In the genomic region with DNA sequence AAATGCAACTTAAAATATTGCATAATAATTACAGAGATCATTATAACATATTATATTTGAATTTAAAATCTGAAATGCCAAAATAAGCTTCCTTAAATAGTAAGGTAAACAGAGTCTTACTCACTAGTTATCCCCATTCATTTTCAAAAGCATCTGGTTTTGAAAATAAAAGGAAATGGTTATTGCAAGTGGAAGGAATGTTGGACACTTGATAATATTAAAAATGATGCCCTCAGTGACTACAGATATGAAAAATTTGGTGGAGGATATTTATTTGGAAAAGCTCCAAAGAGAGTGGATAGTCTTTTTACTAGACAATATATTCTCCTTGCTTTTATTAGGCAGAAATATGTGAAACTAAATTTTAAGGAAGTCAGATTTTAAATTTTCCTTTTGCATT, we compare ENCODE assay signal across 39 cellular contexts. TPM values are rescaled to one million over a fixed set of nuclear protein-coding genes. Genes with fewer than 3 reads are reported as not detected.
"Had no signal": no experiment of that assay in that cellular context is flagged by ENCODE, and none has a peak within 500 bp of the region (broad histone marks: within the 10 kb centered on the region; RNA-seq: fewer than 3 reads in every experiment).

No MANE protein-coding gene starts in this region.

- H3K4me1 ChIP-seq: ascending aorta had no signal

- H3K9me3 ChIP-seq: ascending aorta had no signal

- H3K27ac Mint-ChIP-seq: activated CD4-positive, alpha-beta memory T cell treated with anti-CD3 and anti-CD28 coated beads, Interleukin-2, amount 10 ng/mL, durations not matched to agents 7 days and 5 days; activated CD4-positive, alpha-beta T cell treated with anti-CD3 and anti-CD28 coated beads for 36 hours; activated CD4-positive, alpha-beta T cell treated with anti-CD3 and anti-CD28 coated beads, Interleukin-2, amount 10 ng/mL, durations not matched to agents 7 days and 5 days; activated CD8-positive, alpha-beta memory T cell treated with anti-CD3 and anti-CD28 coated beads, Interleukin-2, amount 10 ng/mL, durations not matched to agents 7 days and 5 days; activated CD8-positive, alpha-beta T cell treated with anti-CD3 and anti-CD28 coated beads, Interleukin-2, amount 10 ng/mL, durations not matched to agents 7 days and 5 days; activated naive CD4-positive, alpha-beta T cell treated with anti-CD3 and anti-CD28 coated beads, Interleukin-2, amount 10 ng/mL, durations not matched to agents 7 days and 5 days; activated naive CD4-positive, alpha-beta T cell treated with anti-CD3 and anti-CD28 coated beads, Interleukin-2, amount 50 U/mL, for 24 hours; activated naive CD8-positive, alpha-beta T cell; activated naive CD8-positive, alpha-beta T cell treated with anti-CD3 and anti-CD28 coated beads, Interleukin-2, amount 10 ng/mL, durations not matched to agents 7 days and 5 days; activated naive CD8-positive, alpha-beta T cell treated with anti-CD3 and anti-CD28 coated beads, Interleukin-2, amount 50 U/mL, for 24 hours; activated T-cell treated with anti-CD3 and anti-CD28 coated beads, Interleukin-2, amount 50 U/mL, for 24 hours; activated T-helper 2 cell treated with anti-CD3 and anti-CD28 coated beads, Interferon-gamma antibody, Interleukin-2, Interleukin-4, amounts not matched to agents 10 μg/mL and 5 μg/mL and 100 μg/mL, durations not matched to agents 14 hours and 24 hours and 36 hours; brain; T-helper 1 cell treated with Interleukin-12 subunit alpha and Interleukin-12 subunit beta and Interleukin-4 antibody, amounts not matched to agents 30 μg/mL and 1 μg/mL, for 36 hours; T-helper 2 cell treated with Interferon-gamma antibody and Interleukin-4, amounts not matched to agents 5 μg/mL and 100 μg/mL, for 36 hours had no signal

- H3K36me3 Mint-ChIP-seq: activated CD8-positive, alpha-beta memory T cell treated with anti-CD3 and anti-CD28 coated beads, Interleukin-2, amount 10 ng/mL, durations not matched to agents 7 days and 5 days; activated naive CD4-positive, alpha-beta T cell treated with anti-CD3 and anti-CD28 coated beads, Interleukin-2, amount 10 ng/mL, durations not matched to agents 7 days and 5 days; activated naive CD4-positive, alpha-beta T cell treated with anti-CD3 and anti-CD28 coated beads, Interleukin-2, amount 50 U/mL, for 24 hours; activated naive CD8-positive, alpha-beta T cell; activated naive CD8-positive, alpha-beta T cell treated with anti-CD3 and anti-CD28 coated beads, Interleukin-2, amount 10 ng/mL, durations not matched to agents 7 days and 5 days; brain had no signal

- H3K4me3 ChIP-seq: ascending aorta, cardiac muscle cell had no signal

- H3K9me3 Mint-ChIP-seq: activated CD4-positive, alpha-beta memory T cell treated with anti-CD3 and anti-CD28 coated beads, Interleukin-2, amount 10 ng/mL, durations not matched to agents 7 days and 5 days; activated CD4-positive, alpha-beta T cell treated with anti-CD3 and anti-CD28 coated beads, Interleukin-2, amount 10 ng/mL, durations not matched to agents 7 days and 5 days; activated naive CD4-positive, alpha-beta T cell treated with anti-CD3 and anti-CD28 coated beads, Interleukin-2, amount 10 ng/mL, durations not matched to agents 7 days and 5 days; activated naive CD8-positive, alpha-beta T cell treated with anti-CD3 and anti-CD28 coated beads, Interleukin-2, amount 10 ng/mL, durations not matched to agents 7 days and 5 days; activated naive CD8-positive, alpha-beta T cell treated with anti-CD3 and anti-CD28 coated beads, Interleukin-2, amount 50 U/mL, for 24 hours; activated T-cell treated with anti-CD3 and anti-CD28 coated beads, Interleukin-2, amount 50 U/mL, for 24 hours; brain; T-helper 1 cell treated with Interleukin-12 subunit alpha and Interleukin-12 subunit beta and Interleukin-4 antibody, amounts not matched to agents 30 μg/mL and 1 μg/mL, for 36 hours; T-helper 2 cell treated with Interferon-gamma antibody and Interleukin-4, amounts not matched to agents 5 μg/mL and 100 μg/mL, for 36 hours had no signal

- FAIRE-seq: bronchial epithelial cell, TTC549 had no signal

- H3K4me3 Mint-ChIP-seq: activated CD4-positive, alpha-beta memory T cell treated with anti-CD3 and anti-CD28 coated beads, Interleukin-2, amount 10 ng/mL, durations not matched to agents 7 days and 5 days; activated CD4-positive, alpha-beta T cell treated with anti-CD3 and anti-CD28 coated beads for 36 hours; activated CD4-positive, alpha-beta T cell treated with anti-CD3 and anti-CD28 coated beads, Interleukin-2, amount 10 ng/mL, durations not matched to agents 7 days and 5 days; activated CD8-positive, alpha-beta memory T cell treated with anti-CD3 and anti-CD28 coated beads, Interleukin-2, amount 10 ng/mL, durations not matched to agents 7 days and 5 days; activated CD8-positive, alpha-beta T cell treated with anti-CD3 and anti-CD28 coated beads, Interleukin-2, amount 10 ng/mL, durations not matched to agents 7 days and 5 days; activated naive CD4-positive, alpha-beta T cell treated with anti-CD3 and anti-CD28 coated beads, Interleukin-2, amount 10 ng/mL, durations not matched to agents 7 days and 5 days; activated naive CD4-positive, alpha-beta T cell treated with anti-CD3 and anti-CD28 coated beads, Interleukin-2, amount 50 U/mL, for 24 hours; activated naive CD8-positive, alpha-beta T cell; activated naive CD8-positive, alpha-beta T cell treated with anti-CD3 and anti-CD28 coated beads, Interleukin-2, amount 10 ng/mL, durations not matched to agents 7 days and 5 days; activated naive CD8-positive, alpha-beta T cell treated with anti-CD3 and anti-CD28 coated beads, Interleukin-2, amount 50 U/mL, for 24 hours; activated T-cell treated with anti-CD3 and anti-CD28 coated beads, Interleukin-2, amount 50 U/mL, for 24 hours; brain; central memory CD8-positive, alpha-beta T cell; T-helper 1 cell treated with Interleukin-12 subunit alpha and Interleukin-12 subunit beta and Interleukin-4 antibody, amounts not matched to agents 30 μg/mL and 1 μg/mL, for 36 hours; T-helper 2 cell treated with Interferon-gamma antibody and Interleukin-4, amounts not matched to agents 5 μg/mL and 100 μg/mL, for 36 hours had no signal

- H3K27me3 Mint-ChIP-seq: activated CD4-positive, alpha-beta memory T cell treated with anti-CD3 and anti-CD28 coated beads, Interleukin-2, amount 10 ng/mL, durations not matched to agents 7 days and 5 days; activated CD4-positive, alpha-beta T cell treated with anti-CD3 and anti-CD28 coated beads for 36 hours; activated CD4-positive, alpha-beta T cell treated with anti-CD3 and anti-CD28 coated beads, Interleukin-2, amount 10 ng/mL, durations not matched to agents 7 days and 5 days; activated CD8-positive, alpha-beta memory T cell treated with anti-CD3 and anti-CD28 coated beads, Interleukin-2, amount 10 ng/mL, durations not matched to agents 7 days and 5 days; activated naive CD4-positive, alpha-beta T cell treated with anti-CD3 and anti-CD28 coated beads, Interleukin-2, amount 10 ng/mL, durations not matched to agents 7 days and 5 days; activated naive CD4-positive, alpha-beta T cell treated with anti-CD3 and anti-CD28 coated beads, Interleukin-2, amount 50 U/mL, for 24 hours; activated naive CD8-positive, alpha-beta T cell; activated naive CD8-positive, alpha-beta T cell treated with anti-CD3 and anti-CD28 coated beads, Interleukin-2, amount 10 ng/mL, durations not matched to agents 7 days and 5 days; activated naive CD8-positive, alpha-beta T cell treated with anti-CD3 and anti-CD28 coated beads, Interleukin-2, amount 50 U/mL, for 24 hours; activated T-cell treated with anti-CD3 and anti-CD28 coated beads, Interleukin-2, amount 50 U/mL, for 24 hours; brain; central memory CD8-positive, alpha-beta T cell had no signal

- ATAC-seq: activated CD4-positive, alpha-beta T cell treated with anti-CD3 and anti-CD28 coated beads for 36 hours; activated CD4-positive, CD25-positive, alpha-beta regulatory T cell treated with anti-CD3 and anti-CD28 coated beads, Interleukin-2, amount 50 U/mL, for 24 hours; activated CD8-positive, alpha-beta memory T cell treated with anti-CD3 and anti-CD28 coated beads, Interleukin-2, amount 10 ng/mL, durations not matched to agents 7 days and 5 days; activated CD8-positive, alpha-beta T cell treated with anti-CD3 and anti-CD28 coated beads, Interleukin-2, amount 10 ng/mL, durations not matched to agents 7 days and 5 days; activated naive CD8-positive, alpha-beta T cell treated with anti-CD3 and anti-CD28 coated beads, Interleukin-2, amount 50 U/mL, for 24 hours had no signal

- H3K36me3 ChIP-seq: ascending aorta, cardiac muscle cell had no signal

- H3K27ac ChIP-seq: ascending aorta, cardiac muscle cell, VCaP had no signal

- H3K4me1 Mint-ChIP-seq: activated CD4-positive, alpha-beta memory T cell treated with anti-CD3 and anti-CD28 coated beads, Interleukin-2, amount 10 ng/mL, durations not matched to agents 7 days and 5 days; activated CD4-positive, alpha-beta T cell treated with anti-CD3 and anti-CD28 coated beads for 36 hours; activated CD4-positive, alpha-beta T cell treated with anti-CD3 and anti-CD28 coated beads, Interleukin-2, amount 10 ng/mL, durations not matched to agents 7 days and 5 days; activated CD8-positive, alpha-beta memory T cell treated with anti-CD3 and anti-CD28 coated beads, Interleukin-2, amount 10 ng/mL, durations not matched to agents 7 days and 5 days; activated naive CD4-positive, alpha-beta T cell treated with anti-CD3 and anti-CD28 coated beads, Interleukin-2, amount 10 ng/mL, durations not matched to agents 7 days and 5 days; activated naive CD4-positive, alpha-beta T cell treated with anti-CD3 and anti-CD28 coated beads, Interleukin-2, amount 50 U/mL, for 24 hours; activated naive CD8-positive, alpha-beta T cell treated with anti-CD3 and anti-CD28 coated beads, Interleukin-2, amount 10 ng/mL, durations not matched to agents 7 days and 5 days; activated naive CD8-positive, alpha-beta T cell treated with anti-CD3 and anti-CD28 coated beads, Interleukin-2, amount 50 U/mL, for 24 hours; brain; central memory CD8-positive, alpha-beta T cell had no signal

- DNase-seq: activated CD4-positive, alpha-beta memory T cell treated with anti-CD3 and anti-CD28 coated beads, Interleukin-2, amount 10 ng/mL, durations not matched to agents 7 days and 5 days; activated CD4-positive, alpha-beta T cell treated with anti-CD3 and anti-CD28 coated beads for 1 hour; activated CD4-positive, alpha-beta T cell treated with anti-CD3 and anti-CD28 coated beads for 36 hours; activated CD4-positive, alpha-beta T cell treated with anti-CD3 and anti-CD28 coated beads for 48 hours; activated CD4-positive, alpha-beta T cell treated with anti-CD3 and anti-CD28 coated beads, Interleukin-2, amount 10 ng/mL, durations not matched to agents 7 days and 5 days; activated CD4-positive, alpha-beta T cell treated with anti-CD3 and anti-CD28 coated beads, Interleukin-2, amount 50 U/mL, for 48 hours; activated CD4-positive, CD25-positive, alpha-beta regulatory T cell; activated CD8-positive, alpha-beta memory T cell treated with anti-CD3 and anti-CD28 coated beads for 24 hours; activated CD8-positive, alpha-beta memory T cell treated with anti-CD3 and anti-CD28 coated beads, Interleukin-2, amount 10 ng/mL, durations not matched to agents 7 days and 5 days; activated CD8-positive, alpha-beta memory T cell treated with anti-CD3 and anti-CD28 coated beads, Interleukin-2, amount 50 U/mL, for 48 hours; activated CD8-positive, alpha-beta T cell treated with anti-CD3 and anti-CD28 coated beads, Interleukin-2, amount 10 ng/mL, durations not matched to agents 7 days and 5 days; activated effector memory CD4-positive, alpha-beta T cell treated with Interleukin-2 at 50 U/mL for 16 hours; activated gamma-delta T cell; activated naive CD4-positive, alpha-beta T cell treated with anti-CD3 and anti-CD28 coated beads, Interleukin-2, amount 10 ng/mL, durations not matched to agents 7 days and 5 days; activated naive CD4-positive, alpha-beta T cell treated with Interleukin-2 at 50 U/mL for 16 hours; activated naive CD8-positive, alpha-beta T cell treated with anti-CD3 and anti-CD28 coated beads, Interleukin-2, amount 10 ng/mL, durations not matched to agents 7 days and 5 days; activated naive CD8-positive, alpha-beta T cell treated with anti-CD3 and anti-CD28 coated beads, Interleukin-2, amount 50 U/mL, for 24 hours; activated T-cell treated with anti-CD3 and anti-CD28 coated beads, Interleukin-2, amount 50 U/mL, for 24 hours; activated T-cell treated with anti-CD3 and anti-CD28 coated beads, Interleukin-2, amount 50 U/mL, for 48 hours; amygdala; anterior cingulate cortex; caudate nucleus; cerebellar nuclear complex; T-helper 1 cell; T-helper 2 cell; T-helper 9 cell had no signal

- H3K27me3 ChIP-seq: ascending aorta, cardiac muscle cell had no signal

RNA-seq across cellular contexts. Expression of gene CDH19, which starts 39.7 kb away (rescaled TPM):
- total RNA-seq: activated CD4-positive, alpha-beta memory T cell treated with anti-CD3 and anti-CD28 coated beads, Interleukin-2, amount 10 ng/mL, durations not matched to agents 7 days and 5 days; activated CD4-positive, alpha-beta T cell treated with anti-CD3 and anti-CD28 coated beads for 36 hours; activated CD4-positive, alpha-beta T cell treated with anti-CD3 and anti-CD28 coated beads, Interleukin-2, amount 10 ng/mL, durations not matched to agents 7 days and 5 days; activated CD8-positive, alpha-beta memory T cell treated with anti-CD3 and anti-CD28 coated beads, Interleukin-2, amount 10 ng/mL, durations not matched to agents 7 days and 5 days; activated CD8-positive, alpha-beta T cell treated with anti-CD3 and anti-CD28 coated beads, Interleukin-2, amount 10 ng/mL, durations not matched to agents 7 days and 5 days; activated naive CD8-positive, alpha-beta T cell treated with anti-CD3 and anti-CD28 coated beads, Interleukin-2, amount 10 ng/mL, durations not matched to agents 7 days and 5 days; activated T-helper 2 cell treated with anti-CD3 and anti-CD28 coated beads, Interferon-gamma antibody, Interleukin-2, Interleukin-4, amounts not matched to agents 10 μg/mL and 5 μg/mL and 100 μg/mL, durations not matched to agents 14 hours and 24 hours and 36 hours; cardiac muscle cell had no signal
- polyA plus RNA-seq: cardiac muscle cell had no signal
